In the genomic region with DNA sequence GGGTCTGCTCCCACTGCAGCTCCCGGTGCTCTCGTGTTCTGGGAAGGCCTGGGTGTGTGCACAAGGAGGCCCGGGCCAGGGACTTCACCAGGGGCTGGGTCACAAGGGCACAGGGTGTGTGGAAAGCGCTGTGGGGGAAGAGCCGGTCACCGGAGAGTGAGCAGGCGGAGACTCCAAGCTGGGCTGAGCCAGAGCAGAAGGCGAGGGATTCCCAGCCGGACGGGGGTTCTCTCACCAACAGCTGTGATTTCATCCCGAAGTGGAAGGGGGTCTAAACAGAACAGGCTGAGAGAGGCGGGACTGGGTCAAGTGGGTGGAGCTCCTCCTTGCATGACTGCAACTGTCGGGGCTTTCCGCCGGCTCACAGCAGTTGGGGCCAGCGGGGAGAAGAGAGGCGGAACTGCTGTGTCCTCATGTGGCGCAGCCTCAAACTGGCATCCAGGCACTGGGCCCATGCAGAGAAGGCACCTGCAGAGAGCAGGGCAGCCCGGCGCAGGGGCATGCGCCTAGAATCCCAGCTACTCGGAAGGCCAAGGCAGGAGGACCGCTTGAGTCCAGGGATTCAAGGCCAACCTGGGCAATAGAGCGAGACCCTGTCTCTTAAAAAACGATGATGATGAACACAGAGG, we compare ENCODE assay signal across 7 cellular contexts. TPM values are rescaled to one million over a fixed set of nuclear protein-coding genes. Genes with fewer than 3 reads are reported as not detected.
DNase-seq lines count a peak whose midpoint lies in the region; ATAC-seq and TF ChIP-seq lines count a peak whose summit lies in the region.

No MANE protein-coding gene starts in this region.

- H3K9me3 Mint-ChIP-seq in chondrocyte (ENCODE audit: low read depth) = no peaks in the 10 kb centered on the region

- no peak for TF ChIP-seq CTCF in chondrocyte (IDR thresholded peaks at IDR 0.05)

- H3K4me1 Mint-ChIP-seq in chondrocyte (ENCODE audit: low read depth) = peaks cover 7% of the 10 kb centered on the region

- DNase-seq in activated CD4-positive, alpha-beta T cell treated with anti-CD3 and anti-CD28 coated beads for 4 hours = peak; percentile 83 to 86
- peak; percentile 82 for DNase-seq in effector CD4-positive, alpha-beta T cell
- DNase-seq in retina = peak; percentile 63
- DNase-seq in foreskin melanocyte = no peak
- DNase-seq in chondrocyte (ENCODE audit: low spot score) = no peak

- peak; percentile 44 for ATAC-seq in GM19324 (IDR thresholded peaks at IDR 0.05; ENCODE audit: low FRiP score, unreplicated experiment)
- ATAC-seq in HG03280 (IDR thresholded peaks at IDR 0.05; ENCODE audit: unreplicated experiment) = peak; percentile 68

- no peaks in the 10 kb centered on the region for H3K27me3 Mint-ChIP-seq in chondrocyte (ENCODE audit: low read depth)

- no peak overlapping the region for H3K27ac Mint-ChIP-seq in chondrocyte (ENCODE audit: unreplicated experiment)

- peaks cover 21% of the 10 kb centered on the region for H3K36me3 Mint-ChIP-seq in chondrocyte (ENCODE audit: low read depth)

- no peak overlapping the region for H3K4me3 Mint-ChIP-seq in chondrocyte (ENCODE audit: unreplicated experiment)

RNA-seq across cellular contexts. Expression of a gene that starts 7.6 kb away (rescaled TPM):
- total RNA-seq in chondrocyte = 47.4 to 55.1 TPM (median 54.0 TPM) in 3 replicates

RNA-seq across cellular contexts. Expression of a gene that starts 29.6 kb away (rescaled TPM):
- total RNA-seq in chondrocyte = 23.2 to 25.5 TPM (median 25.3 TPM) in 3 replicates

RNA-seq across cellular contexts. Expression of a gene that starts 38.9 kb away (rescaled TPM):
- 6.9 to 12.2 TPM (median 9.2 TPM) in 3 replicates for total RNA-seq in chondrocyte

RNA-seq across cellular contexts. Expression of a gene that starts 39.0 kb away (rescaled TPM):
- total RNA-seq in chondrocyte = 16.1 to 18.5 TPM (median 16.7 TPM) in 3 replicates

RNA-seq across cellular contexts. Expression of a gene that starts 53.0 kb away (rescaled TPM):
- total RNA-seq in chondrocyte = 33.1 to 41.0 TPM (median 36.6 TPM) in 3 replicates

Comparison
In these comparisons a context has a peak if more than half of its experiments do, and no peak if none do; other contexts are left out.
1. DNase-seq: peak in activated CD4-positive, alpha-beta T cell treated with anti-CD3 and anti-CD28 coated beads for 4 hours (2 of 2), effector CD4-positive, alpha-beta T cell (single experiment) and retina (single experiment); none in foreskin melanocyte (single experiment) and chondrocyte (single experiment).